In genomic region chr12:78146365-78146772, GRCh38 we compare ENCODE assay signal across 8 cellular contexts.
DNase-seq lines count a peak whose midpoint lies in the region; ATAC-seq and TF ChIP-seq lines count a peak whose summit lies in the region.

No MANE protein-coding gene starts in this region.

- POLR2A ChIA-PET in naive thymus-derived CD4-positive, alpha-beta T cell (lab: Charles Lee) = no interaction called here
- POLR2A ChIA-PET in activated CD4-positive, alpha-beta memory T cell treated with anti-CD3 and anti-CD28 coated beads for 36 hours (lab: Charles Lee) = no interaction called here

- H3K27ac Mint-ChIP-seq in naive thymus-derived CD4-positive, alpha-beta T cell = no peak overlapping the region
- H3K27ac Mint-ChIP-seq in activated CD4-positive, alpha-beta memory T cell treated with anti-CD3 and anti-CD28 coated beads for 36 hours = no peak overlapping the region

- peaks cover 0 to under 1% (median 0%) of the 10 kb centered on the region in 7 donors for H3K4me1 Mint-ChIP-seq in naive thymus-derived CD4-positive, alpha-beta T cell
- H3K4me1 Mint-ChIP-seq in activated CD4-positive, alpha-beta memory T cell treated with anti-CD3 and anti-CD28 coated beads for 36 hours (ENCODE audit: low read depth) = no peaks in the 10 kb centered on the region

- TF ChIP-seq CTCF in heart right ventricle (IDR thresholded peaks at IDR 0.05) = peak; percentile 48 to 86 (median 77)

- H3K27me3 Mint-ChIP-seq in naive thymus-derived CD4-positive, alpha-beta T cell = no peaks in the 10 kb centered on the region
- H3K27me3 Mint-ChIP-seq in activated CD4-positive, alpha-beta memory T cell treated with anti-CD3 and anti-CD28 coated beads for 36 hours = no peaks in the 10 kb centered on the region

- no peaks in the 10 kb centered on the region for H3K27me3 ChIP-seq in heart right ventricle
- H3K27me3 ChIP-seq in naive thymus-derived CD4-positive, alpha-beta T cell (ENCODE audit: control insufficient read depth in 2 of 2, insufficient read depth in 2 of 2, low read length in 2 of 2) = no peaks in the 10 kb centered on the region

- intact Hi-C loops in heart right ventricle (cut with DNase I) (loop anchor here in 2 of 10 donors (10.0 kb wide), 2 partner anchors 1028 to 1228 kb away; no protein-coding TSS in a partner anchor), left ventricle myocardium superior (cut with micrococcal nuclease) (no loop called here)
- intact Hi-C loops in naive thymus-derived CD4-positive, alpha-beta T cell (cut with micrococcal nuclease) = no loop called here
- intact Hi-C loops in activated CD4-positive, alpha-beta memory T cell treated with anti-CD3 and anti-CD28 coated beads for 36 hours (cut with micrococcal nuclease) = loop anchor here (10.0 kb wide), 1 partner anchor 1198 kb away; no protein-coding TSS in a partner anchor

- no peaks in the 10 kb centered on the region for H3K9me3 ChIP-seq in heart right ventricle
- H3K9me3 ChIP-seq in naive thymus-derived CD4-positive, alpha-beta T cell (ENCODE audit: control insufficient read depth in 2 of 3, low read length in 3 of 3) = no peaks in the 10 kb centered on the region

- CTCF ChIA-PET in naive thymus-derived CD4-positive, alpha-beta T cell (lab: Charles Lee) = interaction anchor here (1.0 kb wide), 1 partner anchor 8 kb away, joined by 3 read pairs; no protein-coding TSS in a partner anchor
- CTCF ChIA-PET in activated CD4-positive, alpha-beta memory T cell treated with anti-CD3 and anti-CD28 coated beads for 36 hours (lab: Charles Lee) = interaction anchor here (0.7 to 1.5 kb wide), 6 partner anchors 9 to 56 kb away, joined by 3 to 5 read pairs (median 4); no protein-coding TSS in a partner anchor

- H3K9me3 Mint-ChIP-seq in naive thymus-derived CD4-positive, alpha-beta T cell = no peaks in the 10 kb centered on the region
- peaks cover 2% of the 10 kb centered on the region for H3K9me3 Mint-ChIP-seq in activated CD4-positive, alpha-beta memory T cell treated with anti-CD3 and anti-CD28 coated beads for 36 hours

- H3K4me1 ChIP-seq in heart right ventricle = peaks cover 0 to 20% (median 0%) of the 10 kb centered on the region in 9 donors
- no peaks in the 10 kb centered on the region for H3K4me1 ChIP-seq in naive thymus-derived CD4-positive, alpha-beta T cell (ENCODE audit: control insufficient read depth in 2 of 2, insufficient read depth in 2 of 2, low read length in 2 of 2)

- H3K4me3 ChIP-seq in heart right ventricle = no peak overlapping the region
- no peak overlapping the region for H3K4me3 ChIP-seq in naive thymus-derived CD4-positive, alpha-beta T cell (ENCODE audit: low read length)

- ATAC-seq in heart right ventricle = no peak
- no peak for ATAC-seq in left ventricle myocardium superior
- ATAC-seq in HG02981 (IDR thresholded peaks at IDR 0.05; ENCODE audit: unreplicated experiment) = peak; percentile 77
- peak; percentile 41 for ATAC-seq in naive thymus-derived CD4-positive, alpha-beta T cell
- no peak for ATAC-seq in HG03039 (IDR thresholded peaks at IDR 0.05; ENCODE audit: unreplicated experiment)

- peaks cover 0 to 3% (median 0%) of the 10 kb centered on the region in 9 donors for H3K36me3 ChIP-seq in heart right ventricle
- no peaks in the 10 kb centered on the region for H3K36me3 ChIP-seq in naive thymus-derived CD4-positive, alpha-beta T cell (ENCODE audit: control insufficient read depth in 2 of 3, insufficient read depth in 3 of 3, low read length in 3 of 3)

- H3K4me3 Mint-ChIP-seq in naive thymus-derived CD4-positive, alpha-beta T cell = no peak overlapping the region
- H3K4me3 Mint-ChIP-seq in activated CD4-positive, alpha-beta memory T cell treated with anti-CD3 and anti-CD28 coated beads for 36 hours = no peak overlapping the region

- H3K27ac ChIP-seq in heart right ventricle = no peak overlapping the region
- no peak overlapping the region for H3K27ac ChIP-seq in naive thymus-derived CD4-positive, alpha-beta T cell (ENCODE audit: low read depth, low read length)

- no peaks in the 10 kb centered on the region for H3K36me3 Mint-ChIP-seq in naive thymus-derived CD4-positive, alpha-beta T cell
- no peaks in the 10 kb centered on the region for H3K36me3 Mint-ChIP-seq in activated CD4-positive, alpha-beta memory T cell treated with anti-CD3 and anti-CD28 coated beads for 36 hours

- no peak for DNase-seq in heart right ventricle
- no peak for DNase-seq in left ventricle myocardium superior
- peak; percentile 72 for DNase-seq in NCI-H345 treated with DMSO at 0.1 percent for 48 hours (lab: John Stamatoyannopoulos, UW; ENCODE audit: unreplicated experiment)
- DNase-seq in cerebellum (ENCODE audit: low spot score) = peak; percentile 30
- peak in 1 of 9 donors; percentile 16 for DNase-seq in naive thymus-derived CD4-positive, alpha-beta T cell
- DNase-seq in activated CD4-positive, alpha-beta memory T cell treated with anti-CD3 and anti-CD28 coated beads for 36 hours = no peak

Comparison
In these comparisons a context has a peak if more than half of its experiments do, and no peak if none do; other contexts are left out.
1. ATAC-seq: peak in HG02981 (single experiment) and naive thymus-derived CD4-positive, alpha-beta T cell (single experiment); none in heart right ventricle (0 of 8), left ventricle myocardium superior (single experiment) and HG03039 (single experiment).
2. DNase-seq: peak in NCI-H345 treated with DMSO at 0.1 percent for 48 hours (single experiment) and cerebellum (single experiment); none in heart right ventricle (0 of 2), left ventricle myocardium superior (single experiment) and activated CD4-positive, alpha-beta memory T cell treated with anti-CD3 and anti-CD28 coated beads for 36 hours (single experiment).